In genomic region chr17:79918581-79919163, GRCh38 we compare ENCODE assay signal across 16 cellular contexts.
DNase-seq lines count a peak whose midpoint lies in the region; ATAC-seq, FAIRE-seq and TF ChIP-seq lines count a peak whose summit lies in the region.
"Had no signal": no experiment of that assay in that cellular context is flagged by ENCODE, and none has a peak within 500 bp of the region (broad histone marks: within the 10 kb centered on the region; RNA-seq: fewer than 3 reads in every experiment).

No MANE protein-coding gene starts in this region.

- H3F3A ChIP-seq in GM23338 (replicated peaks; ENCODE audit: low read depth), result no peaks in the 10 kb centered on the region

- H3K36me3 ChIP-seq in GM23338 (ENCODE audit: insufficient read depth) (no peaks in the 10 kb centered on the region), skeletal muscle satellite cell (ENCODE audit: insufficient read depth, low read length) (no peaks in the 10 kb centered on the region)
- H3K36me3 ChIP-seq: SJSA1 had no signal

- H3K9me3 Mint-ChIP-seq in GM23338, result no peaks in the 10 kb centered on the region
- H3K9me3 Mint-ChIP-seq: effector memory CD8-positive, alpha-beta T cell had no signal

- H3K27me3 ChIP-seq in GM23338 (ENCODE audit: insufficient read depth) (no peaks in the 10 kb centered on the region), skeletal muscle satellite cell (ENCODE audit: control insufficient read depth, insufficient read depth, low read length) (peaks cover 48% of the 10 kb centered on the region)
- H3K27me3 ChIP-seq: hepatocyte, SJSA1 had no signal

- no peaks in the 10 kb centered on the region for H3K9me3 ChIP-seq in skeletal muscle satellite cell (replicated peaks; ENCODE audit: low read length)
- H3K9me3 ChIP-seq: SJSA1 had no signal

- CTCF ChIA-PET in RWPE1 (lab: Yijun Ruan, JAX), result interaction anchor here (0.7 to 0.9 kb wide), 3 partner anchors 79 to 129 kb away, joined by 3 to 6 read pairs (median 5); partner anchors contain the start of gene CBX4

- H3K9me2 ChIP-seq in GM23338 (ENCODE audit: insufficient read depth), result no peaks in the 10 kb centered on the region

- H3K27ac ChIP-seq in GM23338 (ENCODE audit: low read depth), result no peak overlapping the region
- H3K27ac ChIP-seq in RWPE1, result peak overlapping the region; percentile 55
- H3K27ac ChIP-seq: hepatocyte, HL-60, SJSA1 had no signal

- no peak overlapping the region for H3K9ac ChIP-seq in skeletal muscle satellite cell (ENCODE audit: low read depth, low read length)

- POLR2A ChIA-PET in RWPE1 (lab: Yijun Ruan, JAX; ENCODE audit: low non-redundant PET), result interaction anchor here (1.5 kb wide), 1 partner anchor 79 kb away, joined by 5 read pairs; the partner anchor contains the start of gene CBX4

- no peak overlapping the region for H3K4me2 ChIP-seq in GM23338
- H3K4me2 ChIP-seq in skeletal muscle satellite cell (ENCODE audit: low read length), result peak overlapping the region; percentile 65
- H3K4me2 ChIP-seq: hepatocyte had no signal

- no peaks in the 10 kb centered on the region; the same call in 1 of the 2 replicates for H3K4me1 ChIP-seq in GM23338 (ENCODE audit: insufficient read depth)
- peaks cover 14% of the 10 kb centered on the region for H3K4me1 ChIP-seq in skeletal muscle satellite cell (ENCODE audit: control insufficient read depth, insufficient read depth, low read length)

- no peak overlapping the region for H3K4me3 Mint-ChIP-seq in GM23338
- H3K4me3 Mint-ChIP-seq: effector memory CD8-positive, alpha-beta T cell had no signal

- TF ChIP-seq CTCF in GM23338 (conservative IDR thresholded peaks at IDR 0.05; ENCODE audit: low read depth in 2 of 2) (no peak), RWPE1 (conservative IDR thresholded peaks at IDR 0.05; ENCODE audit: low read depth) (no peak), D721Med (IDR thresholded peaks at IDR 0.05; ENCODE audit: insufficient read depth, missing control alignments) (no peak)

- H2AFZ ChIP-seq in GM23338, result no peak overlapping the region
- H2AFZ ChIP-seq: hepatocyte had no signal

- H3K36me3 Mint-ChIP-seq in GM23338 (ENCODE audit: low read depth), result no peaks in the 10 kb centered on the region

- no peak overlapping the region for H3K27ac Mint-ChIP-seq in GM23338
- H3K27ac Mint-ChIP-seq: effector memory CD8-positive, alpha-beta T cell had no signal

- ATAC-seq in GM23338 (no peak), GM21526 (IDR thresholded peaks at IDR 0.05; ENCODE audit: low FRiP score, unreplicated experiment) (no peak), HG03045 (IDR thresholded peaks at IDR 0.05; ENCODE audit: unreplicated experiment) (no peak)
- ATAC-seq: effector memory CD8-positive, alpha-beta T cell had no signal

- DNase-seq in GM23338 (ENCODE audit: low spot score) (peak; percentile 0), RWPE1 (ENCODE audit: low spot score) (no peak), left kidney (ENCODE audit: low read depth, low spot score) (peak; percentile 60), D721Med (ENCODE audit: insufficient read length, low spot score) (no peak), NCI-H510A (lab: John Stamatoyannopoulos, UW) (no peak)
- DNase-seq: effector memory CD8-positive, alpha-beta T cell; islet precursor cell; NCI-H2081 treated with DMSO at 0.1 percent for 48 hours; NCI-H524 treated with DMSO at 0.1 percent for 48 hours had no signal

- H3K27me3 Mint-ChIP-seq in GM23338 (ENCODE audit: insufficient read depth, low read depth, poor library complexity), result peaks cover 20% of the 10 kb centered on the region

- no peaks in the 10 kb centered on the region for H4K20me1 ChIP-seq in GM23338 (replicated peaks; ENCODE audit: insufficient read depth)

- no peaks in the 10 kb centered on the region for H3K79me2 ChIP-seq in GM23338 (replicated peaks; ENCODE audit: insufficient read depth)
- H3K79me2 ChIP-seq: hepatocyte had no signal

- H3K4me1 Mint-ChIP-seq in GM23338, result peaks cover 13% of the 10 kb centered on the region

- H3K4me3 ChIP-seq in GM23338 (no peak overlapping the region), skeletal muscle satellite cell (ENCODE audit: low read length) (no peak overlapping the region)
- H3K4me3 ChIP-seq: hepatocyte, SJSA1 had no signal

- no peak for FAIRE-seq in D721Med (lab: Jason Lieb, UNC)
- FAIRE-seq: G401.6 had no signal

TF ChIP-seq in GM23338, 12 proteins besides CTCF, POLR2A, EP300 and RAD21 (continues in another document):
- no peak for TF ChIP-seq NANOG (IDR thresholded peaks at IDR 0.05; ENCODE audit: borderline replicate concordance)
- TF ChIP-seq, protein P1, sequence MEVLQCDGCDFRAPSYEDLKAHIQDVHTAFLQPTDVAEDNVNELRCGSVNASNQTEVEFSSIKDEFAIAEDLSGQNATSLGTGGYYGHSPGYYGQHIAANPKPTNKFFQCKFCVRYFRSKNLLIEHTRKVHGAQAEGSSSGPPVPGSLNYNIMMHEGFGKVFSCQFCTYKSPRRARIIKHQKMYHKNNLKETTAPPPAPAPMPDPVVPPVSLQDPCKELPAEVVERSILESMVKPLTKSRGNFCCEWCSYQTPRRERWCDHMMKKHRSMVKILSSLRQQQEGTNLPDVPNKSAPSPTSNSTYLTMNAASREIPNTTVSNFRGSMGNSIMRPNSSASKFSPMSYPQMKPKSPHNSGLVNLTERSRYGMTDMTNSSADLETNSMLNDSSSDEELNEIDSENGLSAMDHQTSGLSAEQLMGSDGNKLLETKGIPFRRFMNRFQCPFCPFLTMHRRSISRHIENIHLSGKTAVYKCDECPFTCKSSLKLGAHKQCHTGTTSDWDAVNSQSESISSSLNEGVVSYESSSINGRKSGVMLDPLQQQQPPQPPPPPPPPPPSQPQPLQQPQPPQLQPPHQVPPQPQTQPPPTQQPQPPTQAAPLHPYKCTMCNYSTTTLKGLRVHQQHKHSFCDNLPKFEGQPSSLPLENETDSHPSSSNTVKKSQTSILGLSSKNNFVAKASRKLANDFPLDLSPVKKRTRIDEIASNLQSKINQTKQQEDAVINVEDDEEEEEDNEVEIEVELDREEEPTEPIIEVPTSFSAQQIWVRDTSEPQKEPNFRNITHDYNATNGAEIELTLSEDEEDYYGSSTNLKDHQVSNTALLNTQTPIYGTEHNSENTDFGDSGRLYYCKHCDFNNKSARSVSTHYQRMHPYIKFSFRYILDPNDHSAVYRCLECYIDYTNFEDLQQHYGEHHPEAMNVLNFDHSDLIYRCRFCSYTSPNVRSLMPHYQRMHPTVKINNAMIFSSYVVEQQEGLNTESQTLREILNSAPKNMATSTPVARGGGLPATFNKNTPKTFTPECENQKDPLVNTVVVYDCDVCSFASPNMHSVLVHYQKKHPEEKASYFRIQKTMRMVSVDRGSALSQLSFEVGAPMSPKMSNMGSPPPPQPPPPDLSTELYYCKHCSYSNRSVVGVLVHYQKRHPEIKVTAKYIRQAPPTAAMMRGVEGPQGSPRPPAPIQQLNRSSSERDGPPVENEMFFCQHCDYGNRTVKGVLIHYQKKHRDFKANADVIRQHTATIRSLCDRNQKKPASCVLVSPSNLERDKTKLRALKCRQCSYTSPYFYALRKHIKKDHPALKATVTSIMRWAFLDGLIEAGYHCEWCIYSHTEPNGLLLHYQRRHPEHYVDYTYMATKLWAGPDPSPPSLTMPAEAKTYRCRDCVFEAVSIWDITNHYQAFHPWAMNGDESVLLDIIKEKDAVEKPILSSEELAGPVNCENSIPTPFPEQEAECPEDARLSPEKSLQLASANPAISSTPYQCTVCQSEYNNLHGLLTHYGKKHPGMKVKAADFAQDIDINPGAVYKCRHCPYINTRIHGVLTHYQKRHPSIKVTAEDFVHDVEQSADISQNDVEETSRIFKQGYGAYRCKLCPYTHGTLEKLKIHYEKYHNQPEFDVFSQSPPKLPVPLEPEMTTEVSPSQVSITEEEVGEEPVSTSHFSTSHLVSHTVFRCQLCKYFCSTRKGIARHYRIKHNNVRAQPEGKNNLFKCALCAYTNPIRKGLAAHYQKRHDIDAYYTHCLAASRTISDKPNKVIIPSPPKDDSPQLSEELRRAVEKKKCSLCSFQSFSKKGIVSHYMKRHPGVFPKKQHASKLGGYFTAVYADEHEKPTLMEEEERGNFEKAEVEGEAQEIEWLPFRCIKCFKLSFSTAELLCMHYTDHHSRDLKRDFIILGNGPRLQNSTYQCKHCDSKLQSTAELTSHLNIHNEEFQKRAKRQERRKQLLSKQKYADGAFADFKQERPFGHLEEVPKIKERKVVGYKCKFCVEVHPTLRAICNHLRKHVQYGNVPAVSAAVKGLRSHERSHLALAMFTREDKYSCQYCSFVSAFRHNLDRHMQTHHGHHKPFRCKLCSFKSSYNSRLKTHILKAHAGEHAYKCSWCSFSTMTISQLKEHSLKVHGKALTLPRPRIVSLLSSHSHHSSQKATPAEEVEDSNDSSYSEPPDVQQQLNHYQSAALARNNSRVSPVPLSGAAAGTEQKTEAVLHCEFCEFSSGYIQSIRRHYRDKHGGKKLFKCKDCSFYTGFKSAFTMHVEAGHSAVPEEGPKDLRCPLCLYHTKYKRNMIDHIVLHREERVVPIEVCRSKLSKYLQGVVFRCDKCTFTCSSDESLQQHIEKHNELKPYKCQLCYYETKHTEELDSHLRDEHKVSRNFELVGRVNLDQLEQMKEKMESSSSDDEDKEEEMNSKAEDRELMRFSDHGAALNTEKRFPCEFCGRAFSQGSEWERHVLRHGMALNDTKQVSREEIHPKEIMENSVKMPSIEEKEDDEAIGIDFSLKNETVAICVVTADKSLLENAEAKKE (CRISPR knock-in tag; IDR thresholded peaks at IDR 0.05), result no peak
- TF ChIP-seq STAT1 (IDR thresholded peaks at IDR 0.05; ENCODE audit: unreplicated experiment), result no peak
- TF ChIP-seq CREB1 (CRISPR knock-in tag; IDR thresholded peaks at IDR 0.05; ENCODE audit: low read depth), result no peak
- no peak for TF ChIP-seq EZH2phosphoT487 (IDR thresholded peaks at IDR 0.05; ENCODE audit: unreplicated experiment)
- no peak for TF ChIP-seq JUNB (IDR thresholded peaks at IDR 0.05; ENCODE audit: unreplicated experiment)

Comparison
In these comparisons a context has a peak if more than half of its experiments do, and no peak if none do; other contexts are left out.
1. DNase-seq: peak in GM23338 (single experiment) and left kidney (single experiment); none in RWPE1 (single experiment), D721Med (single experiment) and NCI-H510A (single experiment).